8 cellular contexts compared by ENCODE assay signal in genomic region chr6:20402181-20403079, GRCh38. TPM values are rescaled to one million over a fixed set of nuclear protein-coding genes. Genes with fewer than 3 reads are reported as not detected.
A peak's percentile ranks its signal among the peaks of the same experiment; 100 is the strongest.
DNase-seq lines count a peak whose midpoint lies in the region; ATAC-seq and TF ChIP-seq lines count a peak whose summit lies in the region.

No MANE protein-coding gene starts in this region.

- H3K27ac Mint-ChIP-seq in Calu3 (ENCODE audit: unreplicated experiment) = peak overlapping the region; percentile 99
- H3K27ac Mint-ChIP-seq in activated naive CD8-positive, alpha-beta T cell = peak overlapping the region; percentile 97

- in situ Hi-C loops in SK-MEL-5 (cut with HindIII; ENCODE audit: low pct_unique_long_range_greater_than_20kb, low sequenced_read_pairs) = no loop called here

- no peaks in the 10 kb centered on the region for H3K9me3 Mint-ChIP-seq in Calu3 (ENCODE audit: low read depth, unreplicated experiment)
- no peaks in the 10 kb centered on the region for H3K9me3 Mint-ChIP-seq in activated naive CD8-positive, alpha-beta T cell (ENCODE audit: low read depth)

- H3K27ac ChIP-seq in HUES6 (ENCODE audit: low read depth, low read length) = peak overlapping the region; percentile 99
- peak overlapping the region; percentile 51 to 98 (median 91) for H3K27ac ChIP-seq in heart right ventricle

- H3K9ac ChIP-seq in HUES6 (ENCODE audit: low read length) = peak overlapping the region; percentile 93

- H3K27me3 ChIP-seq in HUES6 (ENCODE audit: control insufficient read depth, insufficient read depth, low read length) = no peaks in the 10 kb centered on the region
- no peaks in the 10 kb centered on the region for H3K27me3 ChIP-seq in heart right ventricle

- H3K4me3 ChIP-seq in HUES6 (ENCODE audit: low read depth, low read length) (peak overlapping the region; percentile 74), heart right ventricle (peak overlapping the region; percentile 50 to 90 (median 76))

- BruUV-seq in Calu3 (replicated peaks; lab: Mats Ljungman, UMichigan) = no TSS peak

- H3K9me3 ChIP-seq in HUES6 (ENCODE audit: control insufficient read depth, insufficient read depth, low read depth, low read length) (no peaks in the 10 kb centered on the region), heart right ventricle (no peaks in the 10 kb centered on the region)

- TF ChIP-seq CTCF in Calu3 (IDR thresholded peaks at IDR 0.05; ENCODE audit: unreplicated experiment) (no peak), heart right ventricle (IDR thresholded peaks at IDR 0.05) (no peak)

- peaks cover 66% of the 10 kb centered on the region for H3K36me3 Mint-ChIP-seq in Calu3 (ENCODE audit: insufficient read depth, unreplicated experiment)
- peaks cover 3% of the 10 kb centered on the region for H3K36me3 Mint-ChIP-seq in activated naive CD8-positive, alpha-beta T cell

- intact Hi-C loops in Calu3 (cut with micrococcal nuclease; ENCODE audit: unreplicated experiment) (loop anchor here (5.0 kb wide), 2 partner anchors 190 to 310 kb away; partner anchors contain the start of gene MBOAT1), heart right ventricle (cut with DNase I) (loop anchor here in 8 of 10 donors (5.0 to 10.0 kb wide), 10 partner anchors 45 to 1192 kb away; partner anchors contain the start of genes CDKAL1 (in 4 of the 8), MBOAT1 (in 3 of the 8) and SOX4 (in 1 of the 8)), posterior vena cava (cut with DNase I) (loop anchor here in 1 of 2 donors (10.0 kb wide), 2 partner anchors 108 to 132 kb away; partner anchors contain the start of gene CDKAL1)

- peaks cover 20% of the 10 kb centered on the region for H3K4me1 Mint-ChIP-seq in Calu3 (ENCODE audit: low read depth, unreplicated experiment)
- peaks cover 43% of the 10 kb centered on the region for H3K4me1 Mint-ChIP-seq in activated naive CD8-positive, alpha-beta T cell (ENCODE audit: low read depth)

- DNase-seq in Calu3 = peak; percentile 66
- DNase-seq in SK-MEL-5 (ENCODE audit: low read depth, low spot score) = peak; percentile 67
- DNase-seq in heart right ventricle = peak; percentile 32 to 67
- peak; percentile 86 for DNase-seq in posterior vena cava (ENCODE audit: low spot score)

- ATAC-seq in heart right ventricle = peak in 5 of 8 donors; percentile 24 to 36 (median 26)
- ATAC-seq in GM18868 (IDR thresholded peaks at IDR 0.05; ENCODE audit: unreplicated experiment) = no peak
- no peak for ATAC-seq in HG03521 (IDR thresholded peaks at IDR 0.05; ENCODE audit: unreplicated experiment)

- H3K27me3 Mint-ChIP-seq in Calu3 (ENCODE audit: unreplicated experiment) = no peaks in the 10 kb centered on the region
- no peaks in the 10 kb centered on the region for H3K27me3 Mint-ChIP-seq in activated naive CD8-positive, alpha-beta T cell

- peak overlapping the region; percentile 90 for H3K4me3 Mint-ChIP-seq in Calu3 (ENCODE audit: low read depth, unreplicated experiment)
- H3K4me3 Mint-ChIP-seq in activated naive CD8-positive, alpha-beta T cell = peak overlapping the region; percentile 94

- H3K4me1 ChIP-seq in HUES6 (ENCODE audit: control insufficient read depth, insufficient read depth, low read length) (peaks cover under 1% of the 10 kb centered on the region), heart right ventricle (peaks cover 0 to 37% (median 9%) of the 10 kb centered on the region in 9 donors)

- H3K36me3 ChIP-seq in HUES6 (ENCODE audit: control insufficient read depth, insufficient read depth, low read length) (peaks cover 17% of the 10 kb centered on the region), heart right ventricle (no peaks in the 10 kb centered on the region)

- 0 to 1% methylated on average over 57 to 81 of the region's 83 CpGs for WGBS in heart right ventricle, 2 donors

- CTCF ChIA-PET in Calu3 (lab: Charles Lee) = interaction anchor here (0.5 to 1.0 kb wide), 10 partner anchors 24 to 1312 kb away, joined by 3 to 8 read pairs (median 4); no protein-coding TSS in a partner anchor

RNA-seq across cellular contexts. Expression of gene E2F3, which starts 0.8 kb away (rescaled TPM):
- total RNA-seq in Calu3 (2022) (69.1 and 69.8 TPM in 2 replicates), heart right ventricle (10 to 100 TPM in 2 of 10 donors, 1 to 10 TPM in 8; 6.1 to 11.9 (median 8.1) TPM), posterior vena cava (1 to 10 TPM; 8.1 to 9.9 TPM)
- total RNA-seq in SK-MEL-5 (2014; rRNA removed; shearing (Covaris generic)) = 18.3 and 20.4 TPM in 2 replicates
- polyA plus RNA-seq in SK-MEL-5 (2015; cell fraction: cytosol; rRNA removed) = 44.2 and 55.3 TPM in 2 replicates
- polyA plus RNA-seq in SK-MEL-5 (2015; cell fraction: nucleus; rRNA removed) = 108 and 116 TPM in 2 replicates
- 1 to 10 TPM; 2.5 to 4.3 TPM for polyA plus RNA-seq in heart right ventricle

Comparison
In these comparisons a context has a peak if more than half of its experiments do, and no peak if none do; other contexts are left out.
1. ATAC-seq: peak in heart right ventricle (5 of 8); none in GM18868 (single experiment) and HG03521 (single experiment).
2. Peak in every context shown above with its lines, with median percentiles within 50 percentile points of each other: DNase-seq.